In the genomic region with DNA sequence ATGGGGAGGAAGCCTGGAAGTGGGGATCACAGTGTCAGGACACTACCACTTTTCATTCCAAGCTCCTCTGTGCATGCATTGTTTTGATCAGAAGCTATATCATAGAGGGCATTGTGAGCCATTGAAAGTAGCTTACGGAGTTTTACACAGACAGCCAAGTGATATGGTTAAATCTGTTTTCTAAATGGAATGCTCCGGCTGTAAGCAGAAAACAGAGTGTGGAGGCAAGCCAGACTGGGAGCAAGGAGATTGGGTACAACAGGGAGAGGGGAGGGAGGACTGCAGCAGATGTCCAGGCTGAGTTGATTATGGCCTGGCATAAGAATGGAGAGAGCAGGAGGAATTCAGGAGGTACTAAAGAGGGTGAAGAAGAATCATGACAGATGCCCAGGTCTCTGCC, we compare ENCODE assay signal across 1 cellular context.
TF ChIP-seq lines count a peak whose summit lies in the region.

No MANE protein-coding gene starts in this region.

TF ChIP-seq in SK-N-SH treated with all-trans-retinoic acid at 6 μM for 48 hours, 23 proteins besides CTCF, POLR2A, EP300 and RAD21 (continued from another document):
- TF ChIP-seq, protein P1, sequence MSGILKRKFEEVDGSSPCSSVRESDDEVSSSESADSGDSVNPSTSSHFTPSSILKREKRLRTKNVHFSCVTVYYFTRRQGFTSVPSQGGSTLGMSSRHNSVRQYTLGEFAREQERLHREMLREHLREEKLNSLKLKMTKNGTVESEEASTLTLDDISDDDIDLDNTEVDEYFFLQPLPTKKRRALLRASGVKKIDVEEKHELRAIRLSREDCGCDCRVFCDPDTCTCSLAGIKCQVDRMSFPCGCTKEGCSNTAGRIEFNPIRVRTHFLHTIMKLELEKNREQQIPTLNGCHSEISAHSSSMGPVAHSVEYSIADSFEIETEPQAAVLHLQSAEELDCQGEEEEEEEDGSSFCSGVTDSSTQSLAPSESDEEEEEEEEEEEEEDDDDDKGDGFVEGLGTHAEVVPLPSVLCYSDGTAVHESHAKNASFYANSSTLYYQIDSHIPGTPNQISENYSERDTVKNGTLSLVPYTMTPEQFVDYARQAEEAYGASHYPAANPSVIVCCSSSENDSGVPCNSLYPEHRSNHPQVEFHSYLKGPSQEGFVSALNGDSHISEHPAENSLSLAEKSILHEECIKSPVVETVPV (CRISPR knock-in tag; IDR thresholded peaks at IDR 0.05) = no peak
- TF ChIP-seq POU6F1 (CRISPR knock-in tag; IDR thresholded peaks at IDR 0.05; ENCODE audit: borderline replicate concordance, low read depth) (no peak), ESRRG (CRISPR knock-in tag; IDR thresholded peaks at IDR 0.05) (no peak), RARB (CRISPR knock-in tag; IDR thresholded peaks at IDR 0.05) (no peak), CSDC2 (CRISPR knock-in tag; IDR thresholded peaks at IDR 0.05) (no peak), SNAI2 (CRISPR knock-in tag; IDR thresholded peaks at IDR 0.05) (no peak), TOX (CRISPR knock-in tag; IDR thresholded peaks at IDR 0.05; ENCODE audit: borderline replicate concordance) (no peak), ZNF8 (CRISPR knock-in tag; IDR thresholded peaks at IDR 0.05) (no peak), ISL1 (CRISPR knock-in tag; IDR thresholded peaks at IDR 0.05) (no peak)
- TF ChIP-seq, protein P2, sequence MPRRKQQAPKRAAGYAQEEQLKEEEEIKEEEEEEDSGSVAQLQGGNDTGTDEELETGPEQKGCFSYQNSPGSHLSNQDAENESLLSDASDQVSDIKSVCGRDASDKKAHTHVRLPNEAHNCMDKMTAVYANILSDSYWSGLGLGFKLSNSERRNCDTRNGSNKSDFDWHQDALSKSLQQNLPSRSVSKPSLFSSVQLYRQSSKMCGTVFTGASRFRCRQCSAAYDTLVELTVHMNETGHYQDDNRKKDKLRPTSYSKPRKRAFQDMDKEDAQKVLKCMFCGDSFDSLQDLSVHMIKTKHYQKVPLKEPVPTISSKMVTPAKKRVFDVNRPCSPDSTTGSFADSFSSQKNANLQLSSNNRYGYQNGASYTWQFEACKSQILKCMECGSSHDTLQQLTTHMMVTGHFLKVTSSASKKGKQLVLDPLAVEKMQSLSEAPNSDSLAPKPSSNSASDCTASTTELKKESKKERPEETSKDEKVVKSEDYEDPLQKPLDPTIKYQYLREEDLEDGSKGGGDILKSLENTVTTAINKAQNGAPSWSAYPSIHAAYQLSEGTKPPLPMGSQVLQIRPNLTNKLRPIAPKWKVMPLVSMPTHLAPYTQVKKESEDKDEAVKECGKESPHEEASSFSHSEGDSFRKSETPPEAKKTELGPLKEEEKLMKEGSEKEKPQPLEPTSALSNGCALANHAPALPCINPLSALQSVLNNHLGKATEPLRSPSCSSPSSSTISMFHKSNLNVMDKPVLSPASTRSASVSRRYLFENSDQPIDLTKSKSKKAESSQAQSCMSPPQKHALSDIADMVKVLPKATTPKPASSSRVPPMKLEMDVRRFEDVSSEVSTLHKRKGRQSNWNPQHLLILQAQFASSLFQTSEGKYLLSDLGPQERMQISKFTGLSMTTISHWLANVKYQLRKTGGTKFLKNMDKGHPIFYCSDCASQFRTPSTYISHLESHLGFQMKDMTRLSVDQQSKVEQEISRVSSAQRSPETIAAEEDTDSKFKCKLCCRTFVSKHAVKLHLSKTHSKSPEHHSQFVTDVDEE (CRISPR knock-in tag; IDR thresholded peaks at IDR 0.05) = no peak
